ENCODE assay signal across 7 cellular contexts in genomic region chr5:9361835-9362234, GRCh38.
DNase-seq lines count a peak whose midpoint lies in the region; ATAC-seq and TF ChIP-seq lines count a peak whose summit lies in the region.

No MANE protein-coding gene starts in this region.

- no peaks in the 10 kb centered on the region for H3K4me1 ChIP-seq in OCI-LY7 (ENCODE audit: insufficient read depth, low read length, poor library complexity, severe bottlenecking)
- peaks cover 3 to 29% of the 10 kb centered on the region in 2 donors for H3K4me1 ChIP-seq in thoracic aorta (ENCODE audit: control insufficient read depth in 1 of 2, low read depth in 2 of 2)

- H3K9me3 Mint-ChIP-seq in brain: no peaks in the 10 kb centered on the region

- H3K27me3 ChIP-seq in thoracic aorta (replicated peaks; ENCODE audit: insufficient read depth): no peaks in the 10 kb centered on the region

- H3K9me3 ChIP-seq in OCI-LY7 (ENCODE audit: low read length): no peaks in the 10 kb centered on the region
- H3K9me3 ChIP-seq in thoracic aorta: no peaks in the 10 kb centered on the region

- no peak overlapping the region for H3K27ac Mint-ChIP-seq in brain

- ATAC-seq in GM19467 (IDR thresholded peaks at IDR 0.05; ENCODE audit: unreplicated experiment) (peak; percentile 50), HG03457 (IDR thresholded peaks at IDR 0.05; ENCODE audit: unreplicated experiment) (peak; percentile 55), left colon (peak; percentile 75), thoracic aorta (ENCODE audit: insufficient number of reproducible peaks, low FRiP score, low read depth) (no peak)

- peaks cover 53% of the 10 kb centered on the region for H3K4me1 Mint-ChIP-seq in brain

- H3K79me2 ChIP-seq in OCI-LY7 (ENCODE audit: insufficient read depth, low read depth, low read length): no peaks in the 10 kb centered on the region

- BruUV-seq in OCI-LY7 (replicated peaks; lab: Mats Ljungman, UMichigan): no TSS peak

- H3K36me3 ChIP-seq in OCI-LY7 (ENCODE audit: insufficient read depth, low read length) (no peaks in the 10 kb centered on the region), thoracic aorta (no peaks in the 10 kb centered on the region)

- no peak overlapping the region for H3K27ac ChIP-seq in OCI-LY7 (ENCODE audit: low read depth, low read length, poor library complexity, severe bottlenecking)
- H3K27ac ChIP-seq in thoracic aorta: peak overlapping the region in 1 of 2 donors; percentile 61

- TF ChIP-seq CTCF in OCI-LY7 (conservative IDR thresholded peaks at IDR 0.05; ENCODE audit: low read length) (peak; percentile 92), brain (conservative IDR thresholded peaks at IDR 0.05) (peak; percentile 41 to 59), thoracic aorta (IDR thresholded peaks at IDR 0.05) (peak; percentile 29)

- H2AFZ ChIP-seq in OCI-LY7 (ENCODE audit: low read length): no peak overlapping the region

- POLR2A ChIA-PET in OCI-LY7 (lab: Charles Lee): no interaction called here

- no peaks in the 10 kb centered on the region for H4K20me1 ChIP-seq in OCI-LY7 (ENCODE audit: insufficient read depth, low read length)

- H3K4me3 Mint-ChIP-seq in brain: no peak overlapping the region

- peak; percentile 12 for DNase-seq in GDM1 (lab: John Stamatoyannopoulos, UW)
- peak; percentile 58 for DNase-seq in OCI-LY7 (ENCODE audit: low spot score)
- peak; percentile 38 to 61 for DNase-seq in left colon
- DNase-seq in thoracic aorta (ENCODE audit: low spot score): no peak

- no peak overlapping the region for H3K4me2 ChIP-seq in OCI-LY7 (ENCODE audit: low read length)

- no peaks in the 10 kb centered on the region for H3K27me3 Mint-ChIP-seq in brain

- no peak overlapping the region for H3K4me3 ChIP-seq in OCI-LY7 (ENCODE audit: low read depth, low read length, poor library complexity, severe bottlenecking)
- no peak overlapping the region for H3K4me3 ChIP-seq in thoracic aorta

- no peaks in the 10 kb centered on the region for H3K9me2 ChIP-seq in OCI-LY7 (ENCODE audit: insufficient read depth, low read length)

- intact Hi-C loops in OCI-LY7 (cut with micrococcal nuclease; ENCODE audit: unreplicated experiment): no loop called here
- intact Hi-C loops in left colon (cut with DNase I, micrococcal nuclease): loop anchor here in 1 of 2 donors (10.0 kb wide), 1 partner anchor 183 kb away; the partner anchor contains the start of gene SEMA5A

- CTCF ChIA-PET in OCI-LY7 (lab: Charles Lee; ENCODE audit: unreplicated experiment): no interaction called here

- no peaks in the 10 kb centered on the region for H3K36me3 Mint-ChIP-seq in brain

Comparison
In these comparisons a context has a peak if more than half of its experiments do, and no peak if none do; other contexts are left out.
1. CTCF ChIP-seq: peak in every context shown above with its lines; median percentile 92 in OCI-LY7; 50 in brain; 29 in thoracic aorta.